ENCODE assay signal across 13 cellular contexts in the genomic region with DNA sequence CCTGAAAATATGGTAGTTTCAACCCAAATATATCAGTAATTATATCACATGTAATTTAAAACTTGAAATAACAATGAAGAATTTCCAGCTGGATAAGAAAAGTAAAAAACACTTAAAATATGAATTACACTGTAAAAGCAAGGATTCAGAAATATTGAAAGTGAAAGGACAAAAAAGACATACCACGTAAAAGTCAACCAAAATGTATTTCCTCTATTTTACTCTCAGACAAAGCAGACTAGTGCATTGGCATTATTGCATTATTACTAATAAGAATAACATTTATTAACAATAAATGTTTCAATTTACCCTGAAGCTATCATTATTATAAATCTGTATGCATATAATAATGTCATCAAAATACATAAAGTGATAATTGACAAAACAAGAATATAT.
DNase-seq lines count a peak whose midpoint lies in the region; ATAC-seq and TF ChIP-seq lines count a peak whose summit lies in the region.
"Had no signal": no experiment of that assay in that cellular context is flagged by ENCODE, and none has a peak within 500 bp of the region (broad histone marks: within the 10 kb centered on the region; RNA-seq: fewer than 3 reads in every experiment).

No MANE protein-coding gene starts in this region.

- CTCF ChIA-PET in activated CD8-positive, alpha-beta memory T cell treated with anti-CD3 and anti-CD28 coated beads, Interleukin-2, amount 10 ng/mL, durations not matched to agents 7 days and 5 days (lab: Charles Lee): interaction anchor here (0.8 to 1.9 kb wide), 6 partner anchors 10 to 471 kb away, joined by 3 to 8 read pairs (median 4); a partner anchor contains a TSS
- CTCF ChIA-PET in naive thymus-derived CD4-positive, alpha-beta T cell (lab: Charles Lee): interaction anchor here (0.7 kb wide), 2 partner anchors 106 to 425 kb away, joined by 4 to 7 read pairs; no protein-coding TSS in a partner anchor

- H3K4me3 Mint-ChIP-seq in activated CD8-positive, alpha-beta memory T cell treated with anti-CD3 and anti-CD28 coated beads, Interleukin-2, amount 10 ng/mL, durations not matched to agents 7 days and 5 days: peak overlapping the region; percentile 35
- H3K4me3 Mint-ChIP-seq in IgD-negative memory B cell: peak overlapping the region; percentile 65 to 93 (median 78)
- H3K4me3 Mint-ChIP-seq in naive thymus-derived CD4-positive, alpha-beta T cell: peak overlapping the region; percentile 0 to 79 (median 68)

- TF ChIP-seq POLR2A in suprapubic skin (IDR thresholded peaks at IDR 0.05): no peak

- TF ChIP-seq CTCF in suprapubic skin (IDR thresholded peaks at IDR 0.05): no peak

- peaks cover 14% of the 10 kb centered on the region for H3K36me3 Mint-ChIP-seq in activated CD8-positive, alpha-beta memory T cell treated with anti-CD3 and anti-CD28 coated beads, Interleukin-2, amount 10 ng/mL, durations not matched to agents 7 days and 5 days
- peaks cover 2% of the 10 kb centered on the region for H3K36me3 Mint-ChIP-seq in IgD-negative memory B cell
- H3K36me3 Mint-ChIP-seq in naive thymus-derived CD4-positive, alpha-beta T cell: peaks cover 0 to 10% (median 0%) of the 10 kb centered on the region in 5 donors

- H3K27me3 Mint-ChIP-seq in activated CD8-positive, alpha-beta memory T cell treated with anti-CD3 and anti-CD28 coated beads, Interleukin-2, amount 10 ng/mL, durations not matched to agents 7 days and 5 days: peaks cover 8% of the 10 kb centered on the region
- H3K27me3 Mint-ChIP-seq in IgD-negative memory B cell: no peaks in the 10 kb centered on the region
- peaks cover 0 to 14% (median 0%) of the 10 kb centered on the region in 5 donors for H3K27me3 Mint-ChIP-seq in naive thymus-derived CD4-positive, alpha-beta T cell

- peak overlapping the region; percentile 75 for H3K27ac Mint-ChIP-seq in activated CD8-positive, alpha-beta memory T cell treated with anti-CD3 and anti-CD28 coated beads, Interleukin-2, amount 10 ng/mL, durations not matched to agents 7 days and 5 days
- H3K27ac Mint-ChIP-seq in IgD-negative memory B cell: peak overlapping the region in 2 of 3 donors; percentile 83 to 91
- peak overlapping the region in 7 of 9 donors; percentile 14 to 90 (median 63) for H3K27ac Mint-ChIP-seq in naive thymus-derived CD4-positive, alpha-beta T cell

- DNase-seq in activated CD8-positive, alpha-beta memory T cell treated with anti-CD3 and anti-CD28 coated beads, Interleukin-2, amount 10 ng/mL, durations not matched to agents 7 days and 5 days: no peak
- DNase-seq in activated CD8-positive, alpha-beta memory T cell treated with anti-CD3 and anti-CD28 coated beads, Interleukin-2, amount 50 U/mL, for 4 hours: no peak
- DNase-seq in naive thymus-derived CD4-positive, alpha-beta T cell: no peak
- DNase-seq in occipital lobe (lab: John Stamatoyannopoulos, UW) (no peak), suprapubic skin (ENCODE audit: low spot score in 2 of 2) (no peak)
- DNase-seq in stimulated activated CD4-positive, alpha-beta T cell treated with anti-CD3 and anti-CD28 coated beads, Interleukin-15, amount 100 ng/mL, for 24 hours: no peak
- DNase-seq: cortex of kidney, mesendoderm, NCI-H146, NCI-H774, SK-N-SH had no signal

- no peaks in the 10 kb centered on the region for H3K27me3 ChIP-seq in naive thymus-derived CD4-positive, alpha-beta T cell (ENCODE audit: control insufficient read depth in 2 of 2, insufficient read depth in 2 of 2, low read length in 2 of 2)
- H3K27me3 ChIP-seq in suprapubic skin: no peaks in the 10 kb centered on the region

- no peaks in the 10 kb centered on the region for H3K36me3 ChIP-seq in naive thymus-derived CD4-positive, alpha-beta T cell (ENCODE audit: control insufficient read depth in 2 of 3, insufficient read depth in 3 of 3, low read length in 3 of 3)
- no peaks in the 10 kb centered on the region for H3K36me3 ChIP-seq in suprapubic skin

- 73% methylated on average over 1 of the region's 1 CpG for WGBS in suprapubic skin

- H3K9me3 Mint-ChIP-seq in activated CD8-positive, alpha-beta memory T cell treated with anti-CD3 and anti-CD28 coated beads, Interleukin-2, amount 10 ng/mL, durations not matched to agents 7 days and 5 days (ENCODE audit: low read depth): no peaks in the 10 kb centered on the region
- H3K9me3 Mint-ChIP-seq in IgD-negative memory B cell: no peaks in the 10 kb centered on the region
- peaks cover 0 to 5% (median 0%) of the 10 kb centered on the region in 11 donors for H3K9me3 Mint-ChIP-seq in naive thymus-derived CD4-positive, alpha-beta T cell

- intact Hi-C loops in naive thymus-derived CD4-positive, alpha-beta T cell (cut with micrococcal nuclease): no loop called here

- H3K9me3 ChIP-seq in naive thymus-derived CD4-positive, alpha-beta T cell (ENCODE audit: control insufficient read depth in 2 of 3, low read length in 3 of 3): no peaks in the 10 kb centered on the region
- H3K9me3 ChIP-seq in suprapubic skin: no peaks in the 10 kb centered on the region
- H3K9me3 ChIP-seq: SK-N-SH had no signal

- TF ChIP-seq EP300 in suprapubic skin (IDR thresholded peaks at IDR 0.05): no peak

- peaks cover 5 to 11% of the 10 kb centered on the region in 2 donors for H3K4me1 ChIP-seq in naive thymus-derived CD4-positive, alpha-beta T cell (ENCODE audit: control insufficient read depth in 2 of 2, insufficient read depth in 2 of 2, low read length in 2 of 2)
- no peaks in the 10 kb centered on the region for H3K4me1 ChIP-seq in suprapubic skin

- ATAC-seq in activated CD8-positive, alpha-beta memory T cell treated with anti-CD3 and anti-CD28 coated beads, Interleukin-2, amount 10 ng/mL, durations not matched to agents 7 days and 5 days: peak; percentile 54
- ATAC-seq in GM21529 (IDR thresholded peaks at IDR 0.05; ENCODE audit: unreplicated experiment): peak; percentile 54
- no peak for ATAC-seq in naive thymus-derived CD4-positive, alpha-beta T cell

- peaks cover 23% of the 10 kb centered on the region for H3K4me1 Mint-ChIP-seq in activated CD8-positive, alpha-beta memory T cell treated with anti-CD3 and anti-CD28 coated beads, Interleukin-2, amount 10 ng/mL, durations not matched to agents 7 days and 5 days
- H3K4me1 Mint-ChIP-seq in IgD-negative memory B cell: peaks cover 16 to 30% (median 18%) of the 10 kb centered on the region in 3 donors
- H3K4me1 Mint-ChIP-seq in naive thymus-derived CD4-positive, alpha-beta T cell: peaks cover 8 to 30% (median 21%) of the 10 kb centered on the region in 7 donors

- H3K4me3 ChIP-seq in naive thymus-derived CD4-positive, alpha-beta T cell (ENCODE audit: low read length): peak overlapping the region; percentile 21
- H3K4me3 ChIP-seq in suprapubic skin: no peak overlapping the region

- POLR2A ChIA-PET in naive thymus-derived CD4-positive, alpha-beta T cell (lab: Charles Lee): interaction anchor here (0.5 to 1.8 kb wide), 5 partner anchors 15 to 446 kb away, joined by 3 to 5 read pairs (median 4); a partner anchor contains a TSS

- H3K27ac ChIP-seq in naive thymus-derived CD4-positive, alpha-beta T cell (ENCODE audit: low read depth, low read length): no peak overlapping the region
- no peak overlapping the region for H3K27ac ChIP-seq in suprapubic skin
